ENCODE assay signal across 8 cellular contexts in the genomic region with DNA sequence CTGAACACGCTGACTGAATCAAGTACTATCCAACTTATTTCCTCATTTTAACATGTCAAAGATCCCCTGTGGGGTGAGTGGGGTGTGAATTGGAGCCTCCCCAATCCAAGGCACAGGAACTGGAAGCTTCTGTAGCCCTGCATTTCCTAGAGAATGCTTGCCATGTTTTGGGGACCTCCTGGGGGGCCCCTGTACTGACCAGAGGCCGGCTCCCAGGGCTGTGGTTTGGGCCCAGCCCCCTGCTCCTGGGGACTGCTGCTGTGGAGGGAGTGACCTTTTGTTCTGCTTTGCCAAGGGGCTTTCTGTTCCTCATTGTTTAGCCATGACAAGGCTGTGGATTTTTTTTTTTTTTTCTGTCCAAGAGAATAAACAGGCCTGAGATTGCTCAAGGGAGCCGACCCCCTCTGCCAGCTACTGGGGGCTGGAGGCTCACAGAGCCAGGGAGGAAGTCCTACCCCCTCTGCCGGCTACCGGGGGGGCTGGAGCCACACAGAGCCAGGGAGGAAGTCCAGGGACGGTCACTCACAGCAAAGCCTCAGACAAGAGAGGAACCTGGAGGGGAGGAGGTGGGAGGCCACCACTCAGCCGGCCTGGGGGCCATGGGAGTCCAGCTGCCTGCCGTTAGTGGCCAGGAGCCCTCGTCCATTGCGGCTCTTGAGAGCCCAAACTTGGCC. TPM values are rescaled to one million over a fixed set of nuclear protein-coding genes. Genes with fewer than 3 reads are reported as not detected.
DNase-seq lines count a peak whose midpoint lies in the region; ATAC-seq, FAIRE-seq and TF ChIP-seq lines count a peak whose summit lies in the region.

No MANE protein-coding gene starts in this region.

- CTCF ChIA-PET in GM12878 (lab: Yijun Ruan, JAX) = interaction anchor here (0.7 to 3.7 kb wide), 6 partner anchors 11 to 59 kb away, joined by 3 to 28 read pairs (median 7); no protein-coding TSS in a partner anchor

- peaks cover 88% of the 10 kb centered on the region for H3K36me3 Mint-ChIP-seq in activated T-cell treated with anti-CD3 and anti-CD28 coated beads, Interleukin-2, amount 50 U/mL, for 24 hours (ENCODE audit: low read depth)

- H3K36me3 ChIP-seq in GM12878 (ENCODE audit: control insufficient read depth in 2 of 2, insufficient read depth in 2 of 2, low read length in 1 of 2) (peaks cover 15% of the 10 kb centered on the region in 2 experiments), kidney (ENCODE audit: control insufficient read depth in 1 of 2, insufficient read depth in 2 of 2, low read length in 2 of 2) (no peaks in the 10 kb centered on the region), skeletal muscle tissue (ENCODE audit: control insufficient read depth in 3 of 3, insufficient read depth in 3 of 3, low read length in 3 of 3) (peaks cover under 1 to 3% (median 2%) of the 10 kb centered on the region in 3 donors)

- no peak overlapping the region for H3K4me3 Mint-ChIP-seq in activated T-cell treated with anti-CD3 and anti-CD28 coated beads, Interleukin-2, amount 50 U/mL, for 24 hours

- TF ChIP-seq EP300 in GM12878 (IDR thresholded peaks at IDR 0.05; ENCODE audit: borderline replicate concordance in 1 of 2, control insufficient read depth in 1 of 2, low read depth in 2 of 2, low read length in 2 of 2) = no peak

- H4K20me1 ChIP-seq in GM12878 (ENCODE audit: control insufficient read depth, insufficient read depth) = peaks cover 11% of the 10 kb centered on the region; the same call in 1 of the 2 replicates

- 43% methylated on average over 10 of the region's 10 CpGs for WGBS in GM12878 (ENCODE audit: insufficient coverage, insufficient replicate concordance, low lambda C conversion rate, missing lambda C conversion rate)

- H3K9me3 ChIP-seq in GM12878 (replicated peaks; ENCODE audit: control insufficient read depth, insufficient read depth, low read length) (no peaks in the 10 kb centered on the region), kidney (ENCODE audit: control insufficient read depth in 1 of 2, low read length in 2 of 2) (no peaks in the 10 kb centered on the region), skeletal muscle tissue (ENCODE audit: control insufficient read depth in 3 of 3, low read length in 3 of 3) (no peaks in the 10 kb centered on the region)

- no peak overlapping the region; the same call in 1 of the 2 replicates for H3K4me3 ChIP-seq in GM12878
- no peak overlapping the region for H3K4me3 ChIP-seq in kidney (ENCODE audit: low read length in 2 of 2)
- peak overlapping the region in 2 of 3 donors; percentile 20 to 35 for H3K4me3 ChIP-seq in skeletal muscle tissue (ENCODE audit: low read length in 3 of 3)

- H3K79me2 ChIP-seq in GM12878 (ENCODE audit: control insufficient read depth, insufficient read depth, low read length) = peaks cover 40% of the 10 kb centered on the region

- in situ Hi-C loops in GM12878 (cut with MboI) = no loop called here

- peak overlapping the region; percentile 82 for H3K27ac Mint-ChIP-seq in activated T-cell treated with anti-CD3 and anti-CD28 coated beads, Interleukin-2, amount 50 U/mL, for 24 hours

- intact Hi-C loops in GM12878 (cut with micrococcal nuclease; ENCODE audit: unreplicated experiment) (no loop called here), kidney (cut with DNase I) (no loop called here)

- H3K4me2 ChIP-seq in GM12878 (ENCODE audit: control insufficient read depth, insufficient read depth) = no peak overlapping the region

- H3K27me3 ChIP-seq in GM12878 (replicated peaks in 1 of 2; ENCODE audit: control insufficient read depth in 2 of 2, insufficient read depth in 2 of 2, low read length in 1 of 2) = no peaks in the 10 kb centered on the region
- H3K27me3 ChIP-seq in skeletal muscle tissue (ENCODE audit: control insufficient read depth in 3 of 3, insufficient read depth in 3 of 3, low read length in 3 of 3) = no peaks in the 10 kb centered on the region

- ATAC-seq in GM12878 (peak; percentile 76), HG02610 (IDR thresholded peaks at IDR 0.05; ENCODE audit: unreplicated experiment) (no peak), GM19328 (IDR thresholded peaks at IDR 0.05; ENCODE audit: unreplicated experiment) (no peak)

- SMC1A ChIA-PET in GM12878 (lab: Charles Lee; ENCODE audit: uncharacterized antibody, unreplicated experiment) = interaction anchor here (1.1 to 2.7 kb wide), 9 partner anchors 12 to 60 kb away, joined by 3 to 26 read pairs (median 4); no protein-coding TSS in a partner anchor

- peaks cover 20% of the 10 kb centered on the region for H3K4me1 ChIP-seq in GM12878 (ENCODE audit: control insufficient read depth, insufficient read depth, low read length)
- H3K4me1 ChIP-seq in kidney (ENCODE audit: control insufficient read depth in 1 of 2, insufficient read depth in 1 of 2, low read depth in 1 of 2, low read length in 2 of 2) = peaks cover 0 to 33% of the 10 kb centered on the region in 2 donors
- H3K4me1 ChIP-seq in skeletal muscle tissue (ENCODE audit: control insufficient read depth in 3 of 3, insufficient read depth in 3 of 3, low read length in 3 of 3) = peaks cover 54 to 87% (median 84%) of the 10 kb centered on the region in 3 donors

- H3K4me1 Mint-ChIP-seq in activated T-cell treated with anti-CD3 and anti-CD28 coated beads, Interleukin-2, amount 50 U/mL, for 24 hours (ENCODE audit: low read depth) = peaks cover 85% of the 10 kb centered on the region

- no peaks in the 10 kb centered on the region for H3K27me3 Mint-ChIP-seq in activated T-cell treated with anti-CD3 and anti-CD28 coated beads, Interleukin-2, amount 50 U/mL, for 24 hours

- no peak for FAIRE-seq in GM12878 (lab: Jason Lieb, UNC)
- FAIRE-seq in kidney (lab: Jason Lieb, UNC) = no peak

- RAD21 ChIA-PET in GM12878 (lab: Charles Lee; ENCODE audit: unreplicated experiment) = interaction anchor here (1.6 to 3.6 kb wide), 4 partner anchors 12 to 60 kb away, joined by 7 to 21 read pairs (median 8); no protein-coding TSS in a partner anchor

- H3K9me3 Mint-ChIP-seq in activated T-cell treated with anti-CD3 and anti-CD28 coated beads, Interleukin-2, amount 50 U/mL, for 24 hours = no peaks in the 10 kb centered on the region

- H3K9ac ChIP-seq in GM12878 (ENCODE audit: control insufficient read depth, insufficient read depth, low read length) (no peak overlapping the region), kidney (ENCODE audit: low read length in 2 of 2) (peak overlapping the region in 1 of 2 donors; percentile 48), skeletal muscle tissue (ENCODE audit: low read depth in 1 of 3, low read length in 3 of 3) (peak overlapping the region; percentile 45 to 70 (median 65))

- peak overlapping the region; percentile 47 for H3K27ac ChIP-seq in GM12878 (ENCODE audit: control insufficient read depth, insufficient read depth)
- H3K27ac ChIP-seq in kidney (ENCODE audit: low read depth in 2 of 2, low read length in 2 of 2) = peak overlapping the region; percentile 83 to 94
- peak overlapping the region; percentile 83 for H3K27ac ChIP-seq in skeletal muscle tissue (ENCODE audit: low read depth, low read length)

- no peak for TF ChIP-seq POLR2A in GM12878 (IDR thresholded peaks at IDR 0.05; ENCODE audit: low read depth, low read length)

- POLR2A ChIA-PET in GM12878 (lab: Charles Lee) = interaction anchor here (0.7 to 2.5 kb wide), 5 partner anchors 11 to 37 kb away, joined by 3 to 14 read pairs (median 5); no protein-coding TSS in a partner anchor

- no peak for DNase-seq in activated T-cell treated with anti-CD3 and anti-CD28 coated beads, Interleukin-2, amount 50 U/mL, for 24 hours
- no peak for DNase-seq in activated T-cell treated with anti-CD3 and anti-CD28 coated beads, Interleukin-2, amount 50 U/mL, for 48 hours
- DNase-seq in GM12878 (ENCODE audit: low read depth, low spot score) = no peak
- peak; percentile 96 for DNase-seq in kidney
- no peak for DNase-seq in NCI-H446 treated with DMSO at 0.1 percent for 48 hours (lab: John Stamatoyannopoulos, UW)

- BruUV-seq in GM12878 (replicated peaks; lab: Mats Ljungman, UMichigan) = no TSS peak

- no peak overlapping the region for H2AFZ ChIP-seq in GM12878 (ENCODE audit: control insufficient read depth, low read depth, low read length)

- TF ChIP-seq RAD21 in GM12878 (IDR thresholded peaks at IDR 0.05; ENCODE audit: insufficient read depth, low read depth, low read length) = 0 out of 2 replicates have a peak, but pooled peaks have one; percentile 29

- 0 out of 6 replicates have a peak, but pooled peaks of 1 of the 3 experiments have one; percentile 11 for TF ChIP-seq CTCF in GM12878 (IDR thresholded peaks at IDR 0.05 in 2 of 3, conservative IDR thresholded peaks at IDR 0.05 in 1 of 3; ENCODE audit: control insufficient read depth in 2 of 3, extremely low read depth in 1 of 3, insufficient read depth in 1 of 3, low read depth in 3 of 3, low read length in 3 of 3)
- no peak for TF ChIP-seq CTCF in kidney (IDR thresholded peaks at IDR 0.05; ENCODE audit: borderline replicate concordance, extremely low read depth, insufficient read depth)

RNA-seq across cellular contexts. Expression of gene TNFRSF1B, which starts 17.4 kb away (rescaled TPM):
- 88.1 and 95.5 TPM in 2 replicates for total RNA-seq in GM12878 (2013; cell fraction: nucleolus; rRNA removed)
- total RNA-seq in GM12878 (2014; rRNA removed) = 33.0 and 39.9 TPM in 2 replicates
- 22.4 and 24.4 TPM in 2 replicates for total RNA-seq in GM12878 (2014; rRNA removed; fragmentation: Illumina TruSeq; extraction: Trizol)
- total RNA-seq in GM12878 (2021) = 78.8 and 87.2 TPM in 2 replicates
- 22.2 TPM for polyA plus RNA-seq in GM12878 (2011; ENCODE audit: low read depth)
- 35.0 and 66.4 TPM in 2 replicates for polyA plus RNA-seq in GM12878 (2011; rRNA removed)
- 84.0 and 115 TPM in 2 replicates for polyA plus RNA-seq in GM12878 (2011; cell fraction: cytosol; rRNA removed)
- polyA plus RNA-seq in GM12878 (2011; cell fraction: nucleus; rRNA removed) = 23.9 and 33.3 TPM in 2 replicates
- polyA plus RNA-seq in GM12878 (2012) = 50.4 and 50.7 TPM in 2 replicates
- 15.0 and 32.4 TPM in 2 replicates for polyA plus RNA-seq in GM12878 (2014; fragmentation: Illumina TruSeq; extraction: Trizol)
- polyA plus RNA-seq in GM12878 (2014; fragmentation: Nextera tagmentation; extraction: Ambion mirVana) = 10 to 100 TPM; 10.1 to 11.6 TPM
- polyA plus RNA-seq in GM12878 (2014; rRNA removed) = 47.3 and 53.1 TPM in 2 replicates
- polyA plus RNA-seq in GM12878 (2016; fragmentation: Nextera tagmentation; extraction: Ambion mirVana) = 10 to 100 TPM; 34.8 to 47.5 TPM
- 44.6 and 88.0 TPM in 2 replicates for polyA minus RNA-seq in GM12878 (2011; rRNA and poly(A)+ RNA removed)
- 32.2 and 47.0 TPM in 2 replicates for polyA minus RNA-seq in GM12878 (2011; cell fraction: cytosol; rRNA and poly(A)+ RNA removed)
- 11.2 and 26.9 TPM in 2 replicates for polyA minus RNA-seq in GM12878 (2011; cell fraction: nucleus; rRNA and poly(A)+ RNA removed)
- total RNA-seq in kidney = 47.1 TPM
- 7.7 TPM for polyA plus RNA-seq in kidney (ENCODE audit: insufficient read depth, low read depth, low replicate concordance)
- total RNA-seq in skeletal muscle tissue = 9.9 TPM

RNA-seq across cellular contexts. Expression of gene VPS13D, which starts 45.7 kb away (rescaled TPM):
- total RNA-seq in GM12878 (2013; cell fraction: nucleolus; rRNA removed) = 112 and 115 TPM in 2 replicates
- total RNA-seq in GM12878 (2014; rRNA removed) (9.3 and 10.4 TPM in 2 replicates), GM12878 (2014; rRNA removed; fragmentation: Illumina TruSeq; extraction: Trizol) (12.2 and 12.9 TPM in 2 replicates), GM12878 (2021) (14.5 and 16.9 TPM in 2 replicates), kidney (75.8 TPM), skeletal muscle tissue (40.2 TPM)
- 7.0 TPM for polyA plus RNA-seq in GM12878 (2011; ENCODE audit: low read depth)
- polyA plus RNA-seq in GM12878 (2011; rRNA removed) (8.9 and 12.2 TPM in 2 replicates), GM12878 (2014; fragmentation: Illumina TruSeq; extraction: Trizol) (10.0 TPM in 2 replicates), GM12878 (2014; fragmentation: Nextera tagmentation; extraction: Ambion mirVana) (1 to 10 TPM; 1.4 to 1.7 TPM), GM12878 (2014; rRNA removed) (7.7 and 11.8 TPM in 2 replicates), GM12878 (2016; fragmentation: Nextera tagmentation; extraction: Ambion mirVana) (1 to 10 TPM; 4.4 to 4.9 TPM), kidney (ENCODE audit: insufficient read depth, low read depth, low replicate concordance) (19.4 TPM)
- polyA plus RNA-seq in GM12878 (2011; cell fraction: cytosol; rRNA removed) = 10.3 and 11.2 TPM in 2 replicates
- polyA plus RNA-seq in GM12878 (2011; cell fraction: nucleus; rRNA removed) = 19.0 and 22.1 TPM in 2 replicates
- polyA plus RNA-seq in GM12878 (2012) = 5.5 and 8.2 TPM in 2 replicates
- 43.6 and 46.2 TPM in 2 replicates for polyA minus RNA-seq in GM12878 (2011; rRNA and poly(A)+ RNA removed)
- 9.2 and 10.8 TPM in 2 replicates for polyA minus RNA-seq in GM12878 (2011; cell fraction: cytosol; rRNA and poly(A)+ RNA removed)
- polyA minus RNA-seq in GM12878 (2011; cell fraction: nucleus; rRNA and poly(A)+ RNA removed) = 50.2 and 76.0 TPM in 2 replicates

Comparison
In these comparisons a context has a peak if more than half of its experiments do, and no peak if none do; other contexts are left out.
1. H3K4me3 ChIP-seq: peak in skeletal muscle tissue (2 of 3); none in GM12878 (single experiment) and kidney (0 of 2).
2. Peak in every context shown above with its lines, with median percentiles within 50 percentile points of each other: H3K27ac ChIP-seq.